Comparison of ENCODE assay signal across 13 cellular contexts in the genomic region with DNA sequence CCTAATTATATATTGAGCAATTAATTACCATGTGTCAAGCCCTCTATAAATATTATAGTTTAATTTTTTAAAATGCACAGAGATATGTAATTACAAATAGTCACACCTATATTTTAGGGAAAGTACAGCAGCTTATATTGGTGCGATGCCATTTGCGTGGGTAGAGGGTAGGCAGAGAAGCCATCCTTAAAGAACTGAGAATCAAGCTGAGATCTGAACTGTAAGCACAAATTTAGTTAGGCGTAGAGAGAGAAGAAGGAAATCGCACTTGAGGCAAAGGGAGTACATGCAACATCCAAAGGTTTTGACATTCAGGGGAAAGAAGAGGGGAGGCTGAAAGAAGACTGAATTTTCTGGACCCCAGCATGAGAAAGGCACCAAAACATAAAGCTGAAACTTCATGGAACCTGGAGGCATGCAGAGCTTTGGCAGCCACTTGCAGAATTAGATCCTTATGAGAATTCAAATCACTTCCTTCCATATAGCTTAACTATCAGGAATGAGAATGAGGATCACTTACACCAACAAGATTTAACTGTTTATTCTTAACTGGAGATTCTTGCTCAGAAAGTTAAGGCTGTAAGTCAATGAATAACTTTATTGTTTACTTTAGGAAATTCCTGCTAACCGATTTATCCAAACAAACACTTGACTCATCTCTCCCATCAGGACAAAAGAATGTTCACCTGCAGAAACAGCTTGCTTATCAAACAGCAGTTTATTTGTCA.
DNase-seq lines count a peak whose midpoint lies in the region; ATAC-seq lines count a peak whose summit lies in the region.
"Had no signal": no experiment of that assay in that cellular context is flagged by ENCODE, and none has a peak within 500 bp of the region (broad histone marks: within the 10 kb centered on the region; RNA-seq: fewer than 3 reads in every experiment).

No MANE protein-coding gene starts in this region.

- H3K27me3 ChIP-seq in skeletal muscle satellite cell (ENCODE audit: control insufficient read depth, insufficient read depth, low read length): no peaks in the 10 kb centered on the region
- H3K27me3 ChIP-seq: upper lobe of right lung had no signal

- H3K9ac ChIP-seq in skeletal muscle satellite cell (ENCODE audit: low read depth, low read length): no peak overlapping the region

- H3K9me3 ChIP-seq in skeletal muscle satellite cell (replicated peaks; ENCODE audit: low read length): no peaks in the 10 kb centered on the region
- H3K9me3 ChIP-seq: lower lobe of right lung, upper lobe of right lung had no signal

- H3K4me1 ChIP-seq in skeletal muscle satellite cell (ENCODE audit: control insufficient read depth, insufficient read depth, low read length): peaks cover 12% of the 10 kb centered on the region
- H3K4me1 ChIP-seq: lower lobe of right lung, upper lobe of right lung had no signal

- peak overlapping the region; percentile 18 for H3K4me2 ChIP-seq in skeletal muscle satellite cell (ENCODE audit: low read length)

- peak; percentile 18 for DNase-seq in GM04503 (ENCODE audit: low read depth)
- DNase-seq in RPMI7951 (ENCODE audit: low read depth): peak; percentile 68
- peak; percentile 72 for DNase-seq in fibroblast of peridontal ligament (ENCODE audit: extremely low read depth)
- DNase-seq in Ammon's horn (ENCODE audit: low spot score): no peak
- DNase-seq: activated CD8-positive, alpha-beta T cell treated with anti-CD3 and anti-CD28 coated beads for 36 hours; activated naive CD8-positive, alpha-beta T cell treated with anti-CD3 and anti-CD28 coated beads, Interleukin-2, amount 50 U/mL, for 24 hours; GF-D8; lower lobe of right lung; NCI-H2171 treated with DMSO at 0.1 percent for 48 hours; upper lobe of right lung had no signal

- H3K36me3 ChIP-seq in skeletal muscle satellite cell (ENCODE audit: insufficient read depth, low read length): no peaks in the 10 kb centered on the region
- H3K36me3 ChIP-seq: lower lobe of right lung, upper lobe of right lung had no signal

- ATAC-seq in HG03520 (IDR thresholded peaks at IDR 0.05; ENCODE audit: unreplicated experiment) (no peak), HG03280 (IDR thresholded peaks at IDR 0.05; ENCODE audit: unreplicated experiment) (no peak)
- ATAC-seq: activated CD8-positive, alpha-beta T cell treated with anti-CD3 and anti-CD28 coated beads for 36 hours; activated naive CD8-positive, alpha-beta T cell treated with anti-CD3 and anti-CD28 coated beads, Interleukin-2, amount 50 U/mL, for 24 hours; upper lobe of right lung had no signal

- no peak overlapping the region for H3K4me3 ChIP-seq in skeletal muscle satellite cell (ENCODE audit: low read length)
- H3K4me3 ChIP-seq: lower lobe of right lung, upper lobe of right lung had no signal
